ENCODE assay signal across 8 cellular contexts in genomic region chr1:31617218-31617916, GRCh38. TPM values are rescaled to one million over a fixed set of nuclear protein-coding genes. Genes with fewer than 3 reads are reported as not detected.
DNase-seq lines count a peak whose midpoint lies in the region; ATAC-seq and TF ChIP-seq lines count a peak whose summit lies in the region.
"Had no signal": no experiment of that assay in that cellular context is flagged by ENCODE, and none has a peak within 500 bp of the region (broad histone marks: within the 10 kb centered on the region; RNA-seq: fewer than 3 reads in every experiment).

TSS of gene HCRTR1 (plus strand) at chr1:31617689. CDS start at chr1:31619193, 1,504 bp downstream.

- H3K36me3 ChIP-seq in KMS-11 (ENCODE audit: insufficient read depth) (no peaks in the 10 kb centered on the region), suprapubic skin (no peaks in the 10 kb centered on the region)

- ATAC-seq in left lobe of liver = no peak

- H3K4me1 ChIP-seq in KMS-11 (ENCODE audit: low read depth, poor library complexity, severe bottlenecking) = no peaks in the 10 kb centered on the region
- peaks cover 13% of the 10 kb centered on the region for H3K4me1 ChIP-seq in suprapubic skin

- TF ChIP-seq CTCF in KMS-11 (conservative IDR thresholded peaks at IDR 0.05; ENCODE audit: low read depth, low read length) (no peak), brain (conservative IDR thresholded peaks at IDR 0.05) (no peak), suprapubic skin (IDR thresholded peaks at IDR 0.05) (no peak)

- WGBS in suprapubic skin = 28% methylated on average over 15 of the region's 48 CpGs

- no peak within 1 kb of the TSS for H3K9ac ChIP-seq in KMS-11

- no peaks in the 10 kb centered on the region for H3K9me3 Mint-ChIP-seq in brain
- no peaks in the 10 kb centered on the region for H3K9me3 Mint-ChIP-seq in activated CD4-positive, alpha-beta memory T cell treated with anti-CD3 and anti-CD28 coated beads for 36 hours

- POLR2A ChIA-PET in activated CD4-positive, alpha-beta memory T cell treated with anti-CD3 and anti-CD28 coated beads for 36 hours (lab: Charles Lee) = interaction anchor here (0.5 kb wide), 1 partner anchor 908 kb away, joined by 4 read pairs; no protein-coding TSS in a partner anchor

- H3K4me1 Mint-ChIP-seq in brain = peaks cover 20% of the 10 kb centered on the region
- peaks cover 3% of the 10 kb centered on the region for H3K4me1 Mint-ChIP-seq in activated CD4-positive, alpha-beta memory T cell treated with anti-CD3 and anti-CD28 coated beads for 36 hours (ENCODE audit: low read depth)

- no peaks in the 10 kb centered on the region for H3K9me3 ChIP-seq in suprapubic skin

- H3K27me3 Mint-ChIP-seq in brain = peaks cover 37% of the 10 kb centered on the region
- H3K27me3 Mint-ChIP-seq in activated CD4-positive, alpha-beta memory T cell treated with anti-CD3 and anti-CD28 coated beads for 36 hours = peaks cover 24% of the 10 kb centered on the region

- no peaks in the 10 kb centered on the region for H3K36me3 Mint-ChIP-seq in brain
- no peaks in the 10 kb centered on the region for H3K36me3 Mint-ChIP-seq in activated CD4-positive, alpha-beta memory T cell treated with anti-CD3 and anti-CD28 coated beads for 36 hours

- DNase-seq in left lobe of liver (ENCODE audit: low spot score) (peak; percentile 40), suprapubic skin (ENCODE audit: low spot score in 2 of 2) (peak in 1 of 2 donors; percentile 70), NCI-H2081 (lab: John Stamatoyannopoulos, UW) (no peak)
- no peak for DNase-seq in effector CD4-positive, alpha-beta T cell
- no peak for DNase-seq in activated CD4-positive, alpha-beta memory T cell treated with anti-CD3 and anti-CD28 coated beads for 36 hours
- DNase-seq: T1000 had no signal

- no peak for TF ChIP-seq POLR2A in suprapubic skin (IDR thresholded peaks at IDR 0.05)

- no peaks in the 10 kb centered on the region for H3K79me2 ChIP-seq in KMS-11 (ENCODE audit: insufficient read depth, low read depth)

- intact Hi-C loops in activated CD4-positive, alpha-beta memory T cell treated with anti-CD3 and anti-CD28 coated beads for 36 hours (cut with micrococcal nuclease) = no loop called here

- peaks cover 7% of the 10 kb centered on the region; the same call in 1 of the 2 replicates for H3K27me3 ChIP-seq in KMS-11 (ENCODE audit: insufficient read depth, low read depth)
- peaks cover 33% of the 10 kb centered on the region for H3K27me3 ChIP-seq in suprapubic skin

- H2AFZ ChIP-seq in KMS-11 (ENCODE audit: low read depth) = peak within 1 kb of the TSS; percentile 26; the same call in 1 of the 2 replicates

- CTCF ChIA-PET in activated CD4-positive, alpha-beta memory T cell treated with anti-CD3 and anti-CD28 coated beads for 36 hours (lab: Charles Lee) = interaction anchor here (0.6 to 3.1 kb wide), 15 partner anchors 8 to 223 kb away, joined by 3 to 26 read pairs (median 5); no protein-coding TSS in a partner anchor

- H3K4me2 ChIP-seq in KMS-11 = peak within 1 kb of the TSS; percentile 33; the same call in 1 of the 2 replicates

- H4K20me1 ChIP-seq in KMS-11 (ENCODE audit: insufficient read depth) = no peaks in the 10 kb centered on the region

- no peak within 1 kb of the TSS for H3K27ac ChIP-seq in KMS-11
- no peak within 1 kb of the TSS for H3K27ac ChIP-seq in suprapubic skin

- peak within 1 kb of the TSS in 3 of 5 experiments; percentile 3 to 29 (median 16) for H3K27ac Mint-ChIP-seq in brain
- no peak within 1 kb of the TSS for H3K27ac Mint-ChIP-seq in activated CD4-positive, alpha-beta memory T cell treated with anti-CD3 and anti-CD28 coated beads for 36 hours

- H3K4me3 Mint-ChIP-seq in brain = peak within 1 kb of the TSS; percentile 82 to 91 (median 84)
- H3K4me3 Mint-ChIP-seq in activated CD4-positive, alpha-beta memory T cell treated with anti-CD3 and anti-CD28 coated beads for 36 hours = no peak within 1 kb of the TSS

- TF ChIP-seq EP300 in suprapubic skin (IDR thresholded peaks at IDR 0.05) = no peak

- H3K4me3 ChIP-seq in KMS-11 (IDR thresholded peaks at IDR 0.05; ENCODE audit: insufficient read depth, low read depth, low read length) = no peak within 1 kb of the TSS
- peak within 1 kb of the TSS; percentile 56 for H3K4me3 ChIP-seq in suprapubic skin

RNA-seq across cellular contexts. Expression of gene HCRTR1, which starts in this region (rescaled TPM):
- polyA plus RNA-seq in brain (ENCODE audit: insufficient read depth, low read depth, low replicate concordance) = not detected
- total RNA-seq in left lobe of liver (not detected), suprapubic skin (not detected)
- not detected for total RNA-seq in activated CD4-positive, alpha-beta memory T cell treated with anti-CD3 and anti-CD28 coated beads for 36 hours

Comparison
In these comparisons a context has a peak if more than half of its experiments do, and no peak if none do; other contexts are left out.
1. Peak in DNase-seq in left lobe of liver; RNA of the gene not detected or under 1 TPM.